ENCODE assay signal across 9 cellular contexts in the genomic region with DNA sequence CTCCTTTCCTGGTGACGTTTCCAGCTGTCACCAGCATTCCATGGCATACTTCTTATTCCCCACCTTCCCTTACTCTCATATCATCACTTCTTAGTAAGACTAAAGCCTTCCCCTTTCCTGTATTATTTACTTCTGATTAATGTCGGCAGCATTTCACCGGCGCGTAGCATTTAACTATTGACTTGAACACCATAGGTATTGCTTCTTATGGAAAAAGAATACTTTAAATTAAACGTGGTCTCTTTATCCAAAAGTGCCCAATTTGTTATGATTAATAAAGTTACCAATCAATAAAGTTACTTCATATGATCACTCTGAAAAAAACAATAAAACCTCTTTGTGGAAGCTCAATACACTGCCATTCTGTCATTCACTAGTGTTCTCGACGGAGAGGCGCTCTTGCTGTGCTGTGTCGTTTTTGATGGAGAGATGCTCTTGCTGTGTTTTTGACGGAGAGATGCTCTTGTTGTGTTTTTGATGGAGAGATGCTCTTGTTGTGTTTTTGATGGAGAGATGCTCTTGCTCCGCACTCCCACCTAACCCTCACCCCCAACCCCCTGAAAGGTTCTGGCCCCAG.
DNase-seq lines count a peak whose midpoint lies in the region; FAIRE-seq and TF ChIP-seq lines count a peak whose summit lies in the region.
"Had no signal": no experiment of that assay in that cellular context is flagged by ENCODE, and none has a peak within 500 bp of the region (broad histone marks: within the 10 kb centered on the region; RNA-seq: fewer than 3 reads in every experiment).

No MANE protein-coding gene starts in this region.

- H3K4me2 ChIP-seq in PC-9: peak overlapping the region; percentile 54
- peak overlapping the region; percentile 23 for H3K4me2 ChIP-seq in endothelial cell of umbilical vein (ENCODE audit: insufficient read depth, low read length)

- H3K36me3 Mint-ChIP-seq in Caco-2 (ENCODE audit: insufficient read depth, unreplicated experiment): no peaks in the 10 kb centered on the region

- H3K4me3 ChIP-seq in Caco-2 (ENCODE audit: low read depth, low read length) (no peak overlapping the region), PC-9 (no peak overlapping the region; the same call in 1 of the 2 replicates), endothelial cell of umbilical vein (replicated peaks in 1 of 3; ENCODE audit: insufficient read depth in 1 of 3, low read depth in 1 of 3, low read length in 3 of 3) (no peak overlapping the region)

- TF ChIP-seq POLR2A in endothelial cell of umbilical vein (IDR thresholded peaks at IDR 0.05; ENCODE audit: low read depth, low read length): no peak

- H3K4me1 Mint-ChIP-seq in Caco-2 (ENCODE audit: low read depth, unreplicated experiment): peaks cover 33% of the 10 kb centered on the region

- H3K4me3 Mint-ChIP-seq in Caco-2 (ENCODE audit: unreplicated experiment): peak overlapping the region; percentile 60

- H3K9me2 ChIP-seq in PC-9 (ENCODE audit: insufficient read depth): no peaks in the 10 kb centered on the region

- H3K27ac ChIP-seq in PC-9 (no peak overlapping the region), endothelial cell of umbilical vein (ENCODE audit: insufficient read depth, low read depth, low read length) (peak overlapping the region; percentile 96)

- DNase-seq in Caco-2: no peak
- DNase-seq in PC-9: no peak
- peak; percentile 37 for DNase-seq in endothelial cell of umbilical vein (ENCODE audit: low read depth, low spot score)
- DNase-seq in pons (ENCODE audit: low spot score): peak; percentile 16
- no peak for DNase-seq in OCI-M1 (lab: John Stamatoyannopoulos, UW)
- DNase-seq in HT-29 (ENCODE audit: low spot score): no peak
- DNase-seq in NOMO-1 treated with DMSO at 0.1 percent for 48 hours (lab: John Stamatoyannopoulos, UW; ENCODE audit: unreplicated experiment): no peak
- DNase-seq in NCI-H2029 (lab: John Stamatoyannopoulos, UW): no peak
- DNase-seq: GF-D8 had no signal

- no peaks in the 10 kb centered on the region for H3K9me3 ChIP-seq in Caco-2
- H3K9me3 ChIP-seq in PC-9 (ENCODE audit: insufficient read depth, low read depth): no peaks in the 10 kb centered on the region
- H3K9me3 ChIP-seq in endothelial cell of umbilical vein (replicated peaks; ENCODE audit: control insufficient read depth, insufficient read depth, low read length): no peaks in the 10 kb centered on the region

- peaks cover 42% of the 10 kb centered on the region for H3F3A ChIP-seq in PC-9 (ENCODE audit: insufficient read depth, low read depth)

- FAIRE-seq in endothelial cell of umbilical vein (lab: Jason Lieb, UNC): peak; percentile 52

- no peaks in the 10 kb centered on the region for H3K36me3 ChIP-seq in Caco-2 (ENCODE audit: control insufficient read depth, insufficient read depth, low read length)
- no peaks in the 10 kb centered on the region for H3K36me3 ChIP-seq in PC-9 (ENCODE audit: low read depth)
- peaks cover 0 to 8% of the 10 kb centered on the region in 2 experiments for H3K36me3 ChIP-seq in endothelial cell of umbilical vein (ENCODE audit: control insufficient read depth in 2 of 2, extremely low read depth in 1 of 2, insufficient read depth in 2 of 2, low read length in 2 of 2)

- no peaks in the 10 kb centered on the region for H3K79me2 ChIP-seq in PC-9 (ENCODE audit: low read depth)
- H3K79me2 ChIP-seq in endothelial cell of umbilical vein (ENCODE audit: control insufficient read depth, insufficient read depth, low read length): no peaks in the 10 kb centered on the region

- POLR2A ChIA-PET in Caco-2 (lab: Charles Lee): no interaction called here
- POLR2A ChIA-PET in PC-9 (lab: Charles Lee; ENCODE audit: unreplicated experiment): no interaction called here
- POLR2A ChIA-PET in endothelial cell of umbilical vein (lab: Charles Lee): interaction anchor here (2.0 kb wide), 1 partner anchor 415 kb away, joined by 5 read pairs; no protein-coding TSS in a partner anchor

- H2AFZ ChIP-seq in PC-9 (no peak overlapping the region), endothelial cell of umbilical vein (ENCODE audit: low read depth, low read length) (peak overlapping the region; percentile 32)

- dilution Hi-C loops in endothelial cell of umbilical vein (cut with MboI; ENCODE audit: extremely low pct_ligation_motif_present, low sequenced_read_pairs): loop anchor here (25.0 kb wide), 1 partner anchor 419 kb away; the partner anchor contains the start of gene FAM43A

- intact Hi-C loops in Caco-2 (cut with micrococcal nuclease; ENCODE audit: unreplicated experiment) (loop anchor here (1.0 to 5.0 kb wide), 4 partner anchors 36 to 424 kb away; no protein-coding TSS in a partner anchor), PC-9 (cut with micrococcal nuclease; ENCODE audit: unreplicated experiment) (loop anchor here (1.0 to 10.0 kb wide), 8 partner anchors 104 to 424 kb away; no protein-coding TSS in a partner anchor), endothelial cell of umbilical vein (cut with micrococcal nuclease) (loop anchor here (1.0 kb wide), 7 partner anchors 44 to 424 kb away; no protein-coding TSS in a partner anchor)

- no peaks in the 10 kb centered on the region for H3K27me3 Mint-ChIP-seq in Caco-2 (ENCODE audit: insufficient read depth, unreplicated experiment)

- no peaks in the 10 kb centered on the region for H3K9me3 Mint-ChIP-seq in Caco-2 (ENCODE audit: unreplicated experiment)

- peak overlapping the region; percentile 28 for H3K9ac ChIP-seq in endothelial cell of umbilical vein (replicated peaks; ENCODE audit: extremely low read depth, insufficient read depth, low read length)

- no peaks in the 10 kb centered on the region for H3K9me1 ChIP-seq in endothelial cell of umbilical vein (replicated peaks; ENCODE audit: control insufficient read depth, extremely low read depth, insufficient read depth, low read length)

- peak overlapping the region; percentile 49 for H3K27ac Mint-ChIP-seq in Caco-2 (ENCODE audit: unreplicated experiment)

- BruUV-seq in Caco-2 (replicated peaks; lab: Mats Ljungman, UMichigan): no TSS peak
- no TSS peak for BruUV-seq in PC-9 (replicated peaks; lab: Mats Ljungman, UMichigan)
- TSS peak; percentile 21 for BruUV-seq in endothelial cell of umbilical vein (replicated peaks; lab: Mats Ljungman, UMichigan)

- no peak for TF ChIP-seq CTCF in Caco-2 (IDR thresholded peaks at IDR 0.05; ENCODE audit: insufficient read depth in 1 of 2, low read depth in 1 of 2, low read length in 1 of 2, severe bottlenecking in 1 of 2, unreplicated experiment in 1 of 2)
- TF ChIP-seq CTCF in PC-9 (conservative IDR thresholded peaks at IDR 0.05): no peak
- TF ChIP-seq CTCF in endothelial cell of umbilical vein (IDR thresholded peaks at IDR 0.05; ENCODE audit: extremely low read depth in 1 of 2, insufficient read depth in 1 of 2, low read depth in 1 of 2, low read length in 2 of 2): no peak

- H3K4me1 ChIP-seq in Caco-2 (peaks cover 36% of the 10 kb centered on the region), PC-9 (replicated peaks; ENCODE audit: insufficient read depth) (peaks cover 45% of the 10 kb centered on the region), endothelial cell of umbilical vein (ENCODE audit: control insufficient read depth, extremely low read depth, insufficient read depth, low read length) (peaks cover 50% of the 10 kb centered on the region)

- H3K27me3 ChIP-seq in Caco-2 (replicated peaks; ENCODE audit: control insufficient read depth, insufficient read depth, low read length): no peaks in the 10 kb centered on the region
- H3K27me3 ChIP-seq in PC-9 (ENCODE audit: insufficient read depth, low read depth): no peaks in the 10 kb centered on the region
- H3K27me3 ChIP-seq in endothelial cell of umbilical vein (ENCODE audit: control insufficient read depth in 2 of 2, insufficient read depth in 2 of 2, low read length in 2 of 2): no peaks in the 10 kb centered on the region

- H4K20me1 ChIP-seq in PC-9 (ENCODE audit: insufficient read depth) (no peaks in the 10 kb centered on the region), endothelial cell of umbilical vein (replicated peaks; ENCODE audit: control insufficient read depth, extremely low read depth, insufficient read depth, low read length) (no peaks in the 10 kb centered on the region)

- CTCF ChIA-PET in Caco-2 (lab: Charles Lee): interaction anchor here (1.3 kb wide), 1 partner anchor 423 kb away, joined by 9 read pairs; no protein-coding TSS in a partner anchor
- CTCF ChIA-PET in PC-9 (lab: Charles Lee): interaction anchor here (0.8 kb wide), 1 partner anchor 423 kb away, joined by 4 read pairs; no protein-coding TSS in a partner anchor
- CTCF ChIA-PET in endothelial cell of umbilical vein (lab: Charles Lee): interaction anchor here (0.9 to 5.5 kb wide), 11 partner anchors 12 to 423 kb away, joined by 3 to 66 read pairs (median 9); partner anchors contain the start of gene FAM43A

TF ChIP-seq in endothelial cell of umbilical vein, 7 proteins besides CTCF, POLR2A, EP300 and RAD21:
- TF ChIP-seq JUN (IDR thresholded peaks at IDR 0.05; ENCODE audit: borderline replicate concordance, insufficient read depth, insufficient read length, low read depth) (no peak), GATA2 (IDR thresholded peaks at IDR 0.05; ENCODE audit: insufficient read depth, insufficient read length, low read depth, low read length) (no peak), EZH2 (IDR thresholded peaks at IDR 0.05; ENCODE audit: borderline replicate concordance, low read depth, low read length, severe bottlenecking) (no peak), FOS (IDR thresholded peaks at IDR 0.05; ENCODE audit: borderline replicate concordance, insufficient read depth, low read length) (no peak), POLR2AphosphoS5 (IDR thresholded peaks at IDR 0.05; ENCODE audit: insufficient read depth, low read depth, low read length) (no peak), MYC (IDR thresholded peaks at IDR 0.05; ENCODE audit: low read depth, low read length) (no peak)
- TF ChIP-seq, protein P1, sequence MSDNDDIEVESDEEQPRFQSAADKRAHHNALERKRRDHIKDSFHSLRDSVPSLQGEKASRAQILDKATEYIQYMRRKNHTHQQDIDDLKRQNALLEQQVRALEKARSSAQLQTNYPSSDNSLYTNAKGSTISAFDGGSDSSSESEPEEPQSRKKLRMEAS (IDR thresholded peaks at IDR 0.05; ENCODE audit: insufficient read depth, insufficient read length): no peak
TF ChIP-seq in endothelial cell of umbilical vein: peak in this region for 0.

Comparison
In these comparisons a context has a peak if more than half of its experiments do, and no peak if none do; other contexts are left out.
1. DNase-seq: peak in endothelial cell of umbilical vein (single experiment) and pons (single experiment); none in Caco-2 (0 of 2), PC-9 (0 of 2), OCI-M1 (single experiment), HT-29 (single experiment), NOMO-1 treated with DMSO at 0.1 percent for 48 hours (single experiment) and NCI-H2029 (single experiment).